In the genomic region with DNA sequence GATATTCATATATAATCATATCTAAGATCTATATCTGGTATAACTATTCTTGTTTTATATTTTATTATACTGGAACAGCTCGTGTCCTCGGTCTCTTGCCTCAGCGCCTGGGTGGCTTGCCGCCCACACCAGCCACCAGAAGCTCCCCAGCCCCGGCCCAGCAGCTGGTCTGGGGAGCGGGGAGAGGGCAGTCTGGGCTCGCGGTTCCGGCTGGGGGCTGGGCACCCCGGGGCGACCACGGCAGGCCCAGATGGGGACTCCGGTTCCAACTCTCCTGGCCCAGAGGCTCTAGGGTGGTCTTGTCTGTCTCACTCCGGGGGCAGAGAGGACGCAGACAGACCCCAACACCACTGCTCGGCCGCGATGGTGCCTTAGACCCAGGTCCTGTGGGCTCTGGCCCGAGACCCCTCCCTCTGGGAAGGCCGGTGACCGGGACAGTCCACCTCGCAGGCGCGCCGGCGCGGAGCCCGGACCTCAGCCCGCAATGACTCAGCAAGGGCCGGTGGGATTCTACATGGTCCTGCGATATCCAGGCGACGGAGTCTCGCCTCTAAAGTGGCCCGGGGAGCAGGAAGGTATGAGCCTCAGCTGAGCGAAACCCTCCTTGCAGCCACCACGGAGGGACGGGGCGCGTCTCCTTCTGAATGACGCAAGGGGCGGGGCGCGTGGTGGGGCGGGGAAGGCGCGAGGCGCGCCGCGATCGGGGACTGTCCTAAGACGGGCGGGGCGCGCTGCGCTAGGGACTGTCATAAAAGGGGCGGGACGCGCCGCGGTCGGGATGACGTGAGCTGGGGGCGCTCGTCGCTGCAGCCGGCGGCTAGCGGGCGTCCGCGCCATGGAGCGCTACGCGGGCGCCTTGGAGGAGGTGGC, we compare ENCODE assay signal across 11 cellular contexts. TPM values are rescaled to one million over a fixed set of nuclear protein-coding genes. Genes with fewer than 3 reads are reported as not detected.
DNase-seq lines count a peak whose midpoint lies in the region; ATAC-seq, FAIRE-seq and TF ChIP-seq lines count a peak whose summit lies in the region.
"Had no signal": no experiment of that assay in that cellular context is flagged by ENCODE, and none has a peak within 500 bp of the region (broad histone marks: within the 10 kb centered on the region; RNA-seq: fewer than 3 reads in every experiment).

Gene DGCR6 (plus strand): TSS at position 781 of the 870 bp plus-strand sequence. CDS start 55 bp downstream, at position 836.

- H3K4me2 ChIP-seq in SK-N-SH: no peak within 1 kb of the TSS
- H3K4me2 ChIP-seq in K562 (ENCODE audit: insufficient read depth, low read length): no peak within 1 kb of the TSS

- H3K9me3 ChIP-seq in SK-N-SH: no peaks in the 10 kb centered on the region
- no peaks in the 10 kb centered on the region for H3K9me3 ChIP-seq in K562 (replicated peaks; ENCODE audit: control insufficient read depth, insufficient read depth, low read depth, low read length)

- POLR2A ChIA-PET in SK-N-SH (lab: Yijun Ruan, JAX) (interaction anchor here (0.8 kb wide), 1 partner anchor 15 kb away, joined by 3 read pairs; no protein-coding TSS in a partner anchor), K562 (lab: Yijun Ruan, JAX) (interaction anchor here (0.6 to 1.2 kb wide), 4 partner anchors 8 to 864 kb away, joined by 3 read pairs; no protein-coding TSS in a partner anchor)

- TF ChIP-seq CTCF in SK-N-SH (IDR thresholded peaks at IDR 0.05) (no peak), K562 (IDR thresholded peaks at IDR 0.05 in 2 of 3, conservative IDR thresholded peaks at IDR 0.05 in 1 of 3; ENCODE audit: insufficient read depth in 2 of 3, low read depth in 1 of 3, low read length in 3 of 3) (no peak), brain microvascular endothelial cell (IDR thresholded peaks at IDR 0.05; ENCODE audit: low read depth, low read length, missing control alignments) (no peak)

- CTCF ChIA-PET in SK-N-SH (lab: Yijun Ruan, JAX): interaction anchor here (0.6 to 1.8 kb wide), 6 partner anchors 21 to 1735 kb away, joined by 3 to 6 read pairs (median 3); partner anchors contain the start of gene PRODH
- CTCF ChIA-PET in K562 (lab: Yijun Ruan, JAX; ENCODE audit: low intra/inter-chr PET ratio): no interaction called here

- H4K20me1 ChIP-seq in SK-N-SH (ENCODE audit: insufficient read depth): no peaks in the 10 kb centered on the region
- H4K20me1 ChIP-seq in K562 (replicated peaks; ENCODE audit: control insufficient read depth, insufficient read depth, low read length): no peaks in the 10 kb centered on the region

- WGBS in SK-N-SH (ENCODE audit: low lambda C conversion rate): no CpG with 5 or more reads among the region's 77 CpGs
- no CpG with 5 or more reads among the region's 77 CpGs for WGBS in K562 (ENCODE audit: insufficient coverage, low coverage, missing lambda C conversion rate)

- H3K9me1 ChIP-seq in K562 (ENCODE audit: control insufficient read depth, insufficient read depth, low read length): no peaks in the 10 kb centered on the region

- in situ Hi-C loops in K562 (cut with MboI) (no loop called here), brain microvascular endothelial cell (cut with HindIII; ENCODE audit: low pct_ligation_motif_present, low sequenced_read_pairs) (no loop called here)

- TF ChIP-seq RAD21 in SK-N-SH (IDR thresholded peaks at IDR 0.05; ENCODE audit: low read length): no peak
- TF ChIP-seq RAD21 in K562 (CRISPR knock-in tag; conservative IDR thresholded peaks at IDR 0.05 in 1 of 2, IDR thresholded peaks at IDR 0.05 in 1 of 2): no peak

- no peak within 1 kb of the TSS for H3K4me3 Mint-ChIP-seq in stimulated activated memory B cell treated with anti-CD40 and anti-IgM and Interleukin-4, amounts not matched to agents 10 μg/mL and 1 μg/mL and 100 μg/mL, for 72 hours
- H3K4me3 Mint-ChIP-seq: activated T-helper 1 cell treated with anti-CD3 and anti-CD28 coated beads, Interleukin-12 subunit alpha, Interleukin-12 subunit beta, Interleukin-2, Interleukin-4 antibody, amounts not matched to agents 30 ng/mL and 10 ng/mL and 1 ng/mL, durations not matched to agents 14 hours and 24 hours and 36 hours had no signal

- H3K27me3 ChIP-seq in SK-N-SH (ENCODE audit: insufficient read depth) (no peaks in the 10 kb centered on the region), K562 (ENCODE audit: control insufficient read depth in 2 of 2, insufficient read depth in 2 of 2, low read length in 2 of 2) (no peaks in the 10 kb centered on the region), brain microvascular endothelial cell (replicated peaks) (no peaks in the 10 kb centered on the region)

- FAIRE-seq in K562 (lab: Jason Lieb, UNC): peak; percentile 77

- H3K9me2 ChIP-seq in SK-N-SH: no peaks in the 10 kb centered on the region

- H3K27me3 Mint-ChIP-seq in stimulated activated memory B cell treated with anti-CD40 and anti-IgM and Interleukin-4, amounts not matched to agents 10 μg/mL and 1 μg/mL and 100 μg/mL, for 72 hours: no peaks in the 10 kb centered on the region

- H3K4me1 ChIP-seq in SK-N-SH (ENCODE audit: control insufficient read depth in 1 of 2, insufficient read depth in 2 of 2, low read depth in 1 of 2, low read length in 1 of 2): no peaks in the 10 kb centered on the region
- H3K4me1 ChIP-seq in K562 (replicated peaks in 1 of 2; ENCODE audit: control insufficient read depth in 2 of 2, insufficient read depth in 2 of 2, low read length in 2 of 2): no peaks in the 10 kb centered on the region

- H3K36me3 ChIP-seq in SK-N-SH (replicated peaks in 1 of 2; ENCODE audit: control insufficient read depth in 1 of 2, insufficient read depth in 2 of 2, low read length in 1 of 2) (no peaks in the 10 kb centered on the region), K562 (ENCODE audit: control insufficient read depth, insufficient read depth, low read length) (no peaks in the 10 kb centered on the region), brain microvascular endothelial cell (replicated peaks) (no peaks in the 10 kb centered on the region)

- H3K27ac Mint-ChIP-seq in stimulated activated memory B cell treated with anti-CD40 and anti-IgM and Interleukin-4, amounts not matched to agents 10 μg/mL and 1 μg/mL and 100 μg/mL, for 72 hours: no peak within 1 kb of the TSS
- H3K27ac Mint-ChIP-seq: activated T-helper 1 cell treated with anti-CD3 and anti-CD28 coated beads, Interleukin-12 subunit alpha, Interleukin-12 subunit beta, Interleukin-2, Interleukin-4 antibody, amounts not matched to agents 30 ng/mL and 10 ng/mL and 1 ng/mL, durations not matched to agents 14 hours and 24 hours and 36 hours had no signal

- no peak within 1 kb of the TSS for H3K4me3 ChIP-seq in SK-N-SH (ENCODE audit: low read depth in 2 of 2, low read length in 1 of 2)
- no peak within 1 kb of the TSS for H3K4me3 ChIP-seq in K562
- H3K4me3 ChIP-seq in brain microvascular endothelial cell (ENCODE audit: low read depth, low read length): no peak within 1 kb of the TSS

- no peaks in the 10 kb centered on the region for H3K4me1 Mint-ChIP-seq in stimulated activated memory B cell treated with anti-CD40 and anti-IgM and Interleukin-4, amounts not matched to agents 10 μg/mL and 1 μg/mL and 100 μg/mL, for 72 hours

- TF ChIP-seq EP300 in SK-N-SH (IDR thresholded peaks at IDR 0.05; ENCODE audit: borderline replicate concordance in 1 of 2, low read depth in 1 of 2, low read length in 1 of 2): no peak
- no peak for TF ChIP-seq EP300 in K562 (IDR thresholded peaks at IDR 0.05; ENCODE audit: low read length)

- intact Hi-C loops in K562 (cut with micrococcal nuclease): no loop called here

- H3K9ac ChIP-seq in SK-N-SH (no peak within 1 kb of the TSS), K562 (ENCODE audit: insufficient read depth in 1 of 2, low read depth in 2 of 2, low read length in 2 of 2) (no peak within 1 kb of the TSS)

- no peak for TF ChIP-seq POLR2A in K562 (conservative IDR thresholded peaks at IDR 0.05)

- BruUV-seq in K562 (replicated peaks; lab: Mats Ljungman, UMichigan): no TSS peak

- no peaks in the 10 kb centered on the region for H3K79me2 ChIP-seq in SK-N-SH (ENCODE audit: insufficient read depth)
- H3K79me2 ChIP-seq in K562 (ENCODE audit: control insufficient read depth, insufficient read depth, low read length): no peaks in the 10 kb centered on the region

- H3K36me3 Mint-ChIP-seq in stimulated activated memory B cell treated with anti-CD40 and anti-IgM and Interleukin-4, amounts not matched to agents 10 μg/mL and 1 μg/mL and 100 μg/mL, for 72 hours: no peaks in the 10 kb centered on the region

- peak; percentile 85 for ATAC-seq in SK-N-SH treated with all-trans-retinoic acid at 6 μM for 48 hours
- ATAC-seq in HG02970 (IDR thresholded peaks at IDR 0.05; ENCODE audit: low FRiP score, unreplicated experiment): peak; percentile 86
- peak; percentile 98 for ATAC-seq in K562
- ATAC-seq in stimulated activated memory B cell treated with anti-CD40 and anti-IgM and Interleukin-4, amounts not matched to agents 10 μg/mL and 1 μg/mL and 100 μg/mL, for 72 hours: peak; percentile 99

- H2AFZ ChIP-seq in SK-N-SH (ENCODE audit: low read depth) (no peak within 1 kb of the TSS), K562 (ENCODE audit: low read depth, low read length) (no peak within 1 kb of the TSS)

- DNase-seq in SK-N-SH (no peak), K562 (ENCODE audit: extremely low read depth in 1 of 4, low spot score in 3 of 4) (no peak), hypothalamus (lab: John Stamatoyannopoulos, UW) (no peak), brain microvascular endothelial cell (no peak), NCI-H2081 (lab: John Stamatoyannopoulos, UW) (no peak)
- DNase-seq: SHP77 had no signal

- H3K27ac ChIP-seq in SK-N-SH (ENCODE audit: low read depth in 2 of 2, low read length in 1 of 2): no peak within 1 kb of the TSS
- no peak within 1 kb of the TSS for H3K27ac ChIP-seq in K562 (ENCODE audit: extremely low read depth, low read depth, low read length)
- no peak within 1 kb of the TSS for H3K27ac ChIP-seq in brain microvascular endothelial cell
- H3K27ac ChIP-seq: 22Rv1 had no signal

- no peaks in the 10 kb centered on the region for H3F3A ChIP-seq in SK-N-SH (replicated peaks; ENCODE audit: insufficient read depth)

- H3K9me3 Mint-ChIP-seq in stimulated activated memory B cell treated with anti-CD40 and anti-IgM and Interleukin-4, amounts not matched to agents 10 μg/mL and 1 μg/mL and 100 μg/mL, for 72 hours: no peaks in the 10 kb centered on the region
- H3K9me3 Mint-ChIP-seq: activated T-helper 1 cell treated with anti-CD3 and anti-CD28 coated beads, Interleukin-12 subunit alpha, Interleukin-12 subunit beta, Interleukin-2, Interleukin-4 antibody, amounts not matched to agents 30 ng/mL and 10 ng/mL and 1 ng/mL, durations not matched to agents 14 hours and 24 hours and 36 hours had no signal

RNA-seq across cellular contexts. Expression of gene DGCR6, which starts in this region (rescaled TPM):
- polyA plus RNA-seq in SK-N-SH (2012; rRNA removed) (1.2 TPM in 2 replicates), K562 (2011; rRNA removed) (1.5 and 1.8 TPM in 2 replicates), K562 (2014; fragmentation: Illumina TruSeq; extraction: Trizol) (0.79 and 2.0 TPM in 2 replicates), K562 (2014; fragmentation: Nextera tagmentation; extraction: Ambion mirVana) (under 1 TPM in 1 of 2 experiments, not detected in 1; 0.32 TPM), K562 (2014; rRNA removed) (2.4 and 3.8 TPM in 2 replicates)
- 0.22 and 0.24 TPM in 2 replicates for polyA plus RNA-seq in SK-N-SH (2012; cell fraction: cytosol; rRNA removed)
- polyA plus RNA-seq in SK-N-SH (2012; cell fraction: nucleus; rRNA removed): 2.1 and 2.2 TPM in 2 replicates
- 3.8 and 8.7 TPM in 2 replicates for total RNA-seq in K562 (2011; cell fraction: chromatin; rRNA removed; ENCODE audit: low replicate concordance)
- total RNA-seq in K562 (2011; cell fraction: nucleolus; rRNA removed): 9.1 and 10.7 TPM in 2 replicates
- 5.1 and 6.2 TPM in 2 replicates for total RNA-seq in K562 (2011; cell fraction: nucleoplasm; rRNA removed)
- total RNA-seq in K562 (2014; rRNA removed) (1.9 and 2.9 TPM in 2 replicates), K562 (2014; rRNA removed; fragmentation: Illumina TruSeq; extraction: Trizol) (1.3 and 1.4 TPM in 2 replicates), K562 (2015; rRNA removed; fragmentation: Illumina TruSeq; extraction: Trizol) (0.60 and 1.4 TPM in 2 replicates), K562 (2021) (2.0 and 2.7 TPM in 2 replicates)
- 1.7 and 3.2 TPM in 2 replicates for polyA plus RNA-seq in K562 (2011; cell fraction: cytosol; rRNA removed)
- polyA plus RNA-seq in K562 (2011; cell fraction: nucleus; rRNA removed): 9.6 and 11.7 TPM in 2 replicates
- polyA plus RNA-seq in K562 (2012): 1.1 and 2.2 TPM in 2 replicates
- 0.70 and 1.1 TPM in 2 replicates for polyA minus RNA-seq in K562 (2011; rRNA and poly(A)+ RNA removed)
- 1.5 and 2.7 TPM in 2 replicates for polyA minus RNA-seq in K562 (2011; cell fraction: cytosol; rRNA and poly(A)+ RNA removed)
- polyA minus RNA-seq in K562 (2011; cell fraction: nucleus; rRNA and poly(A)+ RNA removed): 7.1 and 8.0 TPM in 2 replicates
